26 cellular contexts compared by ENCODE assay signal in the genomic region with DNA sequence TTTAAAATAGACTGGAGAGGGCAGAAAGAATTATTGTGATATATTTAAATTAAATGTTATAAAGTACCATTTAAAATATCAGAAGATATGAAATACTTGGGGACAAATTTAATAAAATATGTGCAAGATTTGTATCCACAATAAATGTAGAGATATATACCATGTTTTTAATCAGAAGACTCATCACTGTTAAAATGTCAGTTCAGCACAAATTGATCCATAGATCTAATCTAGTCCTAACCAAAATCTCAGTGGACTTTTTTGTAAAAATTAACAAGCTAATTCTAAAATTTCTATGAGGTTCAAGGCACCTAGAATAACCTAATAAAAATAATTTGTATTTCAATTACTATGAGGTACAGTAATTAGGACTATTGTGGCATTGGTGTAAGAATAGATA.
"Had no signal": no experiment of that assay in that cellular context is flagged by ENCODE, and none has a peak within 500 bp of the region (broad histone marks: within the 10 kb centered on the region; RNA-seq: fewer than 3 reads in every experiment).

No MANE protein-coding gene starts in this region.

- ATAC-seq: effector memory CD8-positive, alpha-beta T cell; esophagus mucosa; foreskin keratinocyte; gastrocnemius medialis; gastroesophageal sphincter; heart left ventricle; heart right ventricle had no signal

- H3K4me3 ChIP-seq: colonic mucosa, coronary artery, dorsolateral prefrontal cortex, esophagus muscularis mucosa, esophagus squamous epithelium, gastrocnemius medialis, gastroesophageal sphincter, heart left ventricle, heart right ventricle, hepatocyte had no signal

- H3K27me3 ChIP-seq: colonic mucosa, esophagus muscularis mucosa, esophagus squamous epithelium, foreskin keratinocyte, gastrocnemius medialis, gastroesophageal sphincter, heart left ventricle, heart right ventricle, hepatocyte had no signal

- H3K79me2 ChIP-seq: hepatocyte had no signal

- H3K27ac ChIP-seq: colonic mucosa, coronary artery, dorsolateral prefrontal cortex, epithelial cell of prostate, esophagus muscularis mucosa, esophagus squamous epithelium, foreskin keratinocyte, gastrocnemius medialis, gastroesophageal sphincter, heart left ventricle, heart right ventricle, hepatocyte had no signal

- H3K4me2 ChIP-seq: hepatocyte had no signal

- H3K4me1 ChIP-seq: colonic mucosa, esophagus squamous epithelium, foreskin keratinocyte, gastrocnemius medialis had no signal

- H2AFZ ChIP-seq: hepatocyte had no signal

- H3K36me3 ChIP-seq: colonic mucosa, esophagus muscularis mucosa, esophagus squamous epithelium, gastrocnemius medialis, gastroesophageal sphincter, heart left ventricle, heart right ventricle had no signal

- DNase-seq: colonic mucosa; cortex of kidney; dermis blood vessel endothelial cell; dorsolateral prefrontal cortex; effector CD4-positive, alpha-beta T cell; effector CD8-positive, alpha-beta T cell; effector memory CD4-positive, alpha-beta T cell; effector memory CD8-positive, alpha-beta T cell; endodermal cell; erythroblast; esophagus squamous epithelium; foreskin fibroblast; foreskin keratinocyte; foreskin melanocyte; gastrocnemius medialis; glutamatergic neuron; head of caudate nucleus; heart left ventricle; heart right ventricle had no signal

- H3K9me3 ChIP-seq: colonic mucosa, esophagus muscularis mucosa, esophagus squamous epithelium, gastrocnemius medialis, gastroesophageal sphincter, heart left ventricle had no signal

- FAIRE-seq: endothelial cell of umbilical vein had no signal
